In the genomic region with DNA sequence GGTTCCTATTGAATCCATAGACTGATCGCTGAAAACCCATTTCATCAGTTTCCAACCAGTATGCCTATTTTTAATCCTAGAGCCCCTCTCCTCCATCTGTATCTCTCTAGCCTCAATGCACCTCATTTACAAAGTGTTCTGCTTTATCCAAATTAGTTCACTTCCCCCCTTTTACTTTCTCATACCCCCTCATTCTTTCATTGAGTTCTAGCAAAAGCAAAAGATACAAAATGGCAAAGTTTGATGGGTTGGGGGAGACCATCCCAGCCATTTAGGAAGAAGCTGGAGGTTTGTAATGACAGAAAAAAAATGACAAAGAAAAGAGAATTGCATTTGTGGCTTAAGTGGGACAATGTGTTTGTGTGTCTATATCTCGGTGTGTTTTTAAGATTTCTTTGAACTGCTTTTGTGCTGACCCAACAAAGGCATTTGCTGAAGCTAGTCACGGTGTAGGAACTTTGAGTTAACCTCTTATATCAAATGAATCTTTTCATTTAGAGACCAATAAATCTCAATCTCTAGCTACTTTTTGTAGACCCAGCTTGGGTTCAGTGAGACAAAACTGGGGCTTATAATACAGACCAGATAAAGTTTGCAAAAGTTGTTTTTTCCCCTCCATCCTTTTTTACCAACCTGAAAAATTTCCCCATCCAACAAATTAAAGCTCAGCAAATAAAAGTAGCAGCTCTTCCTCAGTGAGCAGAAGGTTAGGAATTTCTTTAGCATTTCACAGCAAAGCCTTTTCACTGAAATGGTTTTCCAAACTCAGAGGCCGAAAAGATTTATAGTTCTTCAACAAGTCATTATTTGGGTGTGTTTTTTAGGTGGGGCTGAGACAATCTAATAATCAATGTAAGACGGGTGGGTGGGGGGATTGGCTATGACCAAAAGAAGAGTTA, we compare ENCODE assay signal across 17 cellular contexts. TPM values are rescaled to one million over a fixed set of nuclear protein-coding genes. Genes with fewer than 3 reads are reported as not detected.
DNase-seq lines count a peak whose midpoint lies in the region; ATAC-seq and TF ChIP-seq lines count a peak whose summit lies in the region.
"Had no signal": no experiment of that assay in that cellular context is flagged by ENCODE, and none has a peak within 500 bp of the region (broad histone marks: within the 10 kb centered on the region; RNA-seq: fewer than 3 reads in every experiment).

No MANE protein-coding gene starts in this region.

- H3K4me1 Mint-ChIP-seq in neural crest cell = peaks cover 94% of the 10 kb centered on the region

- TF ChIP-seq EP300 in upper lobe of left lung (IDR thresholded peaks at IDR 0.05) = no peak

- H3K27me3 Mint-ChIP-seq in neural crest cell (ENCODE audit: low read depth) = peaks cover 76% of the 10 kb centered on the region

- H3K36me3 ChIP-seq in heart right ventricle = no peaks in the 10 kb centered on the region
- H3K36me3 ChIP-seq in esophagus squamous epithelium = no peaks in the 10 kb centered on the region
- no peaks in the 10 kb centered on the region for H3K36me3 ChIP-seq in upper lobe of left lung

- H3K36me3 Mint-ChIP-seq in neural crest cell (ENCODE audit: low read depth) = peaks cover 11% of the 10 kb centered on the region
- H3K36me3 Mint-ChIP-seq: activated CD4-positive, alpha-beta memory T cell treated with anti-CD3 and anti-CD28 coated beads for 36 hours; stimulated activated effector memory CD8-positive, alpha-beta T cell treated with anti-CD3 and anti-CD28 coated beads, Interleukin-12 subunit alpha, Interleukin-12 subunit beta, amount 100 ng/mL, for 72 hours had no signal

- H3K4me3 ChIP-seq in heart right ventricle (peak overlapping the region in 1 of 10 donors; percentile 9), esophagus squamous epithelium (peak overlapping the region in 1 of 4 donors; percentile 73), upper lobe of left lung (no peak overlapping the region)

- TF ChIP-seq POLR2A in esophagus squamous epithelium (IDR thresholded peaks at IDR 0.05) (no peak), upper lobe of left lung (IDR thresholded peaks at IDR 0.05) (no peak)

- H3K27ac Mint-ChIP-seq in neural crest cell (ENCODE audit: unreplicated experiment) = peak overlapping the region; percentile 96
- H3K27ac Mint-ChIP-seq: activated CD4-positive, alpha-beta memory T cell treated with anti-CD3 and anti-CD28 coated beads for 36 hours; stimulated activated effector memory CD8-positive, alpha-beta T cell treated with anti-CD3 and anti-CD28 coated beads, Interleukin-12 subunit alpha, Interleukin-12 subunit beta, amount 100 ng/mL, for 72 hours had no signal

- H3K27ac ChIP-seq in heart right ventricle = peak overlapping the region in 8 of 10 donors; percentile 27 to 89 (median 42)
- peak overlapping the region; percentile 87 to 96 (median 94) for H3K27ac ChIP-seq in esophagus squamous epithelium
- peak overlapping the region in 3 of 4 donors; percentile 52 to 94 (median 94) for H3K27ac ChIP-seq in upper lobe of left lung
- H3K27ac ChIP-seq: epithelial cell of prostate had no signal

- intact Hi-C loops in heart right ventricle (cut with DNase I) = loop anchor here (5.0 to 10.0 kb wide), 7 partner anchors 504 to 1684 kb away; no protein-coding TSS in a partner anchor
- intact Hi-C loops in left ventricle myocardium superior (cut with micrococcal nuclease) = loop anchor here (5.0 kb wide), 1 partner anchor 1092 kb away; no protein-coding TSS in a partner anchor
- intact Hi-C loops in esophagus squamous epithelium (cut with DNase I) = loop anchor here (10.0 kb wide), 1 partner anchor 1084 kb away; no protein-coding TSS in a partner anchor

- DNase-seq in heart right ventricle = no peak
- no peak for DNase-seq in left ventricle myocardium superior
- DNase-seq in esophagus squamous epithelium (lab: John Stamatoyannopoulos, UW) = no peak
- no peak for DNase-seq in neural crest cell (ENCODE audit: low read depth, low spot score)
- DNase-seq in upper lobe of left lung = no peak
- no peak for DNase-seq in epidermal melanocyte (ENCODE audit: insufficient read length, low spot score)
- DNase-seq: activated CD4-positive, alpha-beta memory T cell treated with anti-CD3 and anti-CD28 coated beads for 36 hours; activated gamma-delta T cell; caudate nucleus; COR-L47; MV-4-11; NK-92 treated with Interleukin-12 subunit alpha and Interleukin-12 subunit beta, amount 100 ng/mL, for 24 hours; stimulated activated CD4-positive, alpha-beta T cell treated with anti-CD3 and anti-CD28 coated beads, Interleukin-4, amount 100 ng/mL, for 24 hours had no signal

- 38 to 40% methylated on average over 5 of the region's 5 CpGs for WGBS in heart right ventricle, 2 donors
- 47 to 52% methylated on average over 5 of the region's 5 CpGs for WGBS in esophagus squamous epithelium, 2 donors
- 57 to 63% methylated on average over 5 of the region's 5 CpGs for WGBS in upper lobe of left lung, 2 donors

- H3K4me1 ChIP-seq in heart right ventricle (peaks cover 0 to 81% (median 40%) of the 10 kb centered on the region in 9 donors), esophagus squamous epithelium (peaks cover 3 to 87% (median 5%) of the 10 kb centered on the region in 3 donors), upper lobe of left lung (peaks cover 0 to 16% (median 9%) of the 10 kb centered on the region in 4 donors)

- ATAC-seq in heart right ventricle (no peak), left ventricle myocardium superior (no peak), upper lobe of left lung (ENCODE audit: low FRiP score in 2 of 2) (no peak), GM19395 (IDR thresholded peaks at IDR 0.05; ENCODE audit: unreplicated experiment) (no peak), GM18519 (IDR thresholded peaks at IDR 0.05; ENCODE audit: low FRiP score, unreplicated experiment) (no peak)
- ATAC-seq: stimulated activated effector memory CD8-positive, alpha-beta T cell treated with anti-CD3 and anti-CD28 coated beads, Interleukin-12 subunit alpha, Interleukin-12 subunit beta, amount 100 ng/mL, for 72 hours had no signal

- H3K4me3 Mint-ChIP-seq in neural crest cell = peak overlapping the region; percentile 96
- H3K4me3 Mint-ChIP-seq: activated CD4-positive, alpha-beta memory T cell treated with anti-CD3 and anti-CD28 coated beads for 36 hours; stimulated activated effector memory CD8-positive, alpha-beta T cell treated with anti-CD3 and anti-CD28 coated beads, Interleukin-12 subunit alpha, Interleukin-12 subunit beta, amount 100 ng/mL, for 72 hours had no signal

- peaks cover 4 to 100% (median 83%) of the 10 kb centered on the region in 7 donors for H3K27me3 ChIP-seq in heart right ventricle
- H3K27me3 ChIP-seq in esophagus squamous epithelium = peaks cover 0 to 93% (median 0%) of the 10 kb centered on the region in 4 donors
- peaks cover 0 to 5% (median 1%) of the 10 kb centered on the region in 4 donors for H3K27me3 ChIP-seq in upper lobe of left lung

- TF ChIP-seq CTCF in heart right ventricle (IDR thresholded peaks at IDR 0.05) (no peak), esophagus squamous epithelium (IDR thresholded peaks at IDR 0.05) (no peak), neural crest cell (conservative IDR thresholded peaks at IDR 0.05) (no peak), upper lobe of left lung (IDR thresholded peaks at IDR 0.05) (no peak)

- no peaks in the 10 kb centered on the region for H3K9me3 Mint-ChIP-seq in neural crest cell
- H3K9me3 Mint-ChIP-seq: activated CD4-positive, alpha-beta memory T cell treated with anti-CD3 and anti-CD28 coated beads for 36 hours; stimulated activated effector memory CD8-positive, alpha-beta T cell treated with anti-CD3 and anti-CD28 coated beads, Interleukin-12 subunit alpha, Interleukin-12 subunit beta, amount 100 ng/mL, for 72 hours had no signal

- no peaks in the 10 kb centered on the region for H3K9me3 ChIP-seq in heart right ventricle
- no peaks in the 10 kb centered on the region for H3K9me3 ChIP-seq in esophagus squamous epithelium
- H3K9me3 ChIP-seq in upper lobe of left lung = no peaks in the 10 kb centered on the region

RNA-seq across cellular contexts. Expression of a gene that starts 18.8 kb away (rescaled TPM):
- total RNA-seq in heart right ventricle (10 to 100 TPM in 8 of 10 donors, 1 to 10 TPM in 2; 8.2 to 31.7 (median 14.3) TPM), left ventricle myocardium superior (18.0 TPM), esophagus squamous epithelium (10 to 100 TPM in 1 of 4 donors, 1 to 10 TPM in 3; 3.7 to 15.6 (median 6.4) TPM), neural crest cell (147 and 150 TPM in 2 replicates), upper lobe of left lung (10 to 100 TPM; 10.8 to 64.7 (median 30.1) TPM)
- polyA plus RNA-seq in heart right ventricle = 10 to 100 TPM; 21.1 to 22.9 TPM
- total RNA-seq: activated CD4-positive, alpha-beta memory T cell treated with anti-CD3 and anti-CD28 coated beads for 36 hours had no signal

Comparison
In these comparisons a context has a peak if more than half of its experiments do, and no peak if none do; other contexts are left out.
1. H3K27ac ChIP-seq: peak in every context shown above with its lines; median percentile 94 in upper lobe of left lung; 94 in esophagus squamous epithelium; 42 in heart right ventricle.